In genomic region chr10:45058992-45059561, GRCh38 we compare ENCODE assay signal across 16 cellular contexts.
"Had no signal": no experiment of that assay in that cellular context is flagged by ENCODE, and none has a peak within 500 bp of the region (broad histone marks: within the 10 kb centered on the region; RNA-seq: fewer than 3 reads in every experiment).

No MANE protein-coding gene starts in this region.

- H3K27me3 Mint-ChIP-seq: type B pancreatic cell had no signal

- H3K36me3 Mint-ChIP-seq: activated CD8-positive, alpha-beta memory T cell treated with anti-CD3 and anti-CD28 coated beads, Interleukin-2, amount 10 ng/mL, durations not matched to agents 7 days and 5 days; activated naive CD8-positive, alpha-beta T cell; memory B cell; type B pancreatic cell had no signal

- H3K4me3 Mint-ChIP-seq: activated B cell treated with CpG ODN at 0.5 μM for 24 hours; activated CD8-positive, alpha-beta memory T cell treated with anti-CD3 and anti-CD28 coated beads, Interleukin-2, amount 10 ng/mL, durations not matched to agents 7 days and 5 days; activated naive CD8-positive, alpha-beta T cell; activated T-cell treated with anti-CD3 and anti-CD28 coated beads, Interleukin-2, amount 50 U/mL, for 24 hours; memory B cell; T-helper 17 cell; type B pancreatic cell had no signal

- H3K9me3 Mint-ChIP-seq: activated B cell treated with CpG ODN at 0.5 μM for 24 hours; activated T-cell treated with anti-CD3 and anti-CD28 coated beads, Interleukin-2, amount 50 U/mL, for 24 hours; memory B cell; type B pancreatic cell had no signal

- ATAC-seq: activated CD8-positive, alpha-beta memory T cell treated with anti-CD3 and anti-CD28 coated beads, Interleukin-2, amount 10 ng/mL, durations not matched to agents 7 days and 5 days; gastrocnemius medialis; heart right ventricle; T-helper 17 cell had no signal

- H3K27ac Mint-ChIP-seq: activated B cell treated with CpG ODN at 0.5 μM for 24 hours; activated CD8-positive, alpha-beta memory T cell treated with anti-CD3 and anti-CD28 coated beads, Interleukin-2, amount 10 ng/mL, durations not matched to agents 7 days and 5 days; activated naive CD8-positive, alpha-beta T cell; activated T-cell treated with anti-CD3 and anti-CD28 coated beads, Interleukin-2, amount 50 U/mL, for 24 hours; memory B cell; T-helper 17 cell; type B pancreatic cell had no signal

- DNase-seq: activated B cell treated with CpG ODN at 0.5 μM for 24 hours; activated CD4-positive, alpha-beta T cell treated with anti-CD3 and anti-CD28 coated beads, Interleukin-2, amount 50 U/mL, for 48 hours; activated CD8-positive, alpha-beta memory T cell treated with anti-CD3 and anti-CD28 coated beads, Interleukin-2, amount 10 ng/mL, durations not matched to agents 7 days and 5 days; activated gamma-delta T cell; activated T-cell treated with anti-CD3 and anti-CD28 coated beads, Interleukin-2, amount 50 U/mL, for 24 hours; brain microvascular endothelial cell; gastrocnemius medialis; heart right ventricle; left lung; sigmoid colon; stimulated activated CD4-positive, alpha-beta T cell treated with anti-CD3 and anti-CD28 coated beads, Interleukin-12 subunit alpha, Interleukin-12 subunit beta, amount 100 ng/mL, for 4 hours; stimulated activated naive CD4-positive, alpha-beta T cell treated with Interleukin-2 at 50 U/mL for 16 hours; T-helper 17 cell had no signal

- H3K4me1 Mint-ChIP-seq: activated B cell treated with CpG ODN at 0.5 μM for 24 hours; activated CD8-positive, alpha-beta memory T cell treated with anti-CD3 and anti-CD28 coated beads, Interleukin-2, amount 10 ng/mL, durations not matched to agents 7 days and 5 days had no signal
